25 cellular contexts compared by ENCODE assay signal in the genomic region with DNA sequence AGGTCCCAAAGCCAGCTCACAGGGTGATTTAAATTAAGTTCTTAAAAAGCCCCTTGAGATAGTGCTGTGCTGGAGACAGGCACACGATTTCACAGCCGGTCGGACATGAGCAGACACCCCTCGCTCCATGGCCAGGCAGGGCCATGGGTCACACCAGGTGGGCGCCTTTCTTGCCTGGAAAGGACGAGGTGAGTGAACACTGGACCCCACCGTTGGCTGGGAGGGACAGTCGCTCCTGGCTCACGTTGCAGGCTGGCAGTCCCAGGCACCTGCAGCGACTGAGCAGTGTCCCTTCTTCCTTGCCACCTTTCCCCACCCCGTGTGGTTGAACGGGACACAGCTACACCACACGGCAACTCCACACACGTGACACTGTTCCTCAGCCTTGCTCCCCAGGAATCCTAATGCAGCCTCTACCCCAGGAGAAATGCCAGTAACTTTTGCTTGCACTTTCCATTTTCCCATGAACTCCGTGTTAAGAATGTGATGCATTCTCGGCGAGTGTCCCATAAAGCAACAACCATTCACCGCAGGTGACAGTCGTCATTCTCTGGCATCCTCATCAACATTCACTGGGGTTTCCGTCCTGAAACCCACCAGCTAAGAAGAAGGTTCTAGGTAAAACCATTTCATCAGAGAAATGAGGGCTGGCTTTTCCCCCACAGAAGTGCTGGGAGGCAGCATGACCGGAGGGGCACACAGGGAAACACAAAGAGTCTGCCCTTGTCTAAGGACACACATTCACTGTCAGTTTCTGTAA.
DNase-seq lines count a peak whose midpoint lies in the region; ATAC-seq and TF ChIP-seq lines count a peak whose summit lies in the region.
"Had no signal": no experiment of that assay in that cellular context is flagged by ENCODE, and none has a peak within 500 bp of the region (broad histone marks: within the 10 kb centered on the region; RNA-seq: fewer than 3 reads in every experiment).

No MANE protein-coding gene starts in this region.

- no peak for ATAC-seq in activated CD8-positive, alpha-beta memory T cell treated with anti-CD3 and anti-CD28 coated beads, Interleukin-2, amount 10 ng/mL, durations not matched to agents 7 days and 5 days
- ATAC-seq in CD8-positive, alpha-beta T cell = peak; percentile 39
- peak; percentile 45 for ATAC-seq in activated naive CD8-positive, alpha-beta T cell treated with anti-CD3 and anti-CD28 coated beads, Interleukin-2, amount 50 U/mL, for 24 hours
- ATAC-seq in GM19351 (IDR thresholded peaks at IDR 0.05; ENCODE audit: unreplicated experiment) = no peak
- ATAC-seq: effector memory CD8-positive, alpha-beta T cell; esophagus mucosa; foreskin keratinocyte had no signal

- POLR2A ChIA-PET in CD8-positive, alpha-beta T cell (lab: Charles Lee) = interaction anchor here (0.9 to 1.3 kb wide), 4 partner anchors 15 to 98 kb away, joined by 3 to 6 read pairs (median 4); no protein-coding TSS in a partner anchor

- DNase-seq in activated CD8-positive, alpha-beta memory T cell treated with anti-CD3 and anti-CD28 coated beads, Interleukin-2, amount 10 ng/mL, durations not matched to agents 7 days and 5 days = no peak
- DNase-seq in activated CD8-positive, alpha-beta memory T cell treated with anti-CD3 and anti-CD28 coated beads, Interleukin-2, amount 50 U/mL, for 4 hours = no peak
- no peak for DNase-seq in CD8-positive, alpha-beta T cell
- DNase-seq in activated naive CD8-positive, alpha-beta T cell treated with anti-CD3 and anti-CD28 coated beads, Interleukin-2, amount 50 U/mL, for 24 hours = no peak
- DNase-seq in progenitor cell of endocrine pancreas (ENCODE audit: low spot score, unreplicated experiment) (no peak), cerebellar nuclear complex (lab: John Stamatoyannopoulos, UW) (no peak)
- no peak for DNase-seq in effector memory CD4-positive, alpha-beta T cell
- DNase-seq: activated CD4-positive, alpha-beta T cell treated with anti-CD3 and anti-CD28 coated beads, Interleukin-2, amount 50 U/mL, for 1 hour; brain microvascular endothelial cell; colonic mucosa; DMS53; foreskin keratinocyte; NCI-H1105 treated with DMSO at 0.1 percent for 48 hours; NCI-H2029 treated with DMSO at 0.1 percent for 48 hours; NCI-H226; nucleus accumbens; stimulated activated CD4-positive, alpha-beta T cell treated with anti-CD3 and anti-CD28 coated beads, Interleukin-12 subunit alpha, Interleukin-12 subunit beta, amount 100 ng/mL, for 4 hours; stimulated activated CD4-positive, alpha-beta T cell treated with anti-CD3 and anti-CD28 coated beads, Interleukin-4, amount 100 ng/mL, for 24 hours; WERI-Rb-1 had no signal

- peak overlapping the region; percentile 36 for H3K27ac ChIP-seq in CD8-positive, alpha-beta T cell (ENCODE audit: low read depth, low read length)
- no peak overlapping the region for H3K27ac ChIP-seq in effector memory CD4-positive, alpha-beta T cell (ENCODE audit: insufficient read depth, low read length, poor library complexity, severe bottlenecking)
- H3K27ac ChIP-seq: brain microvascular endothelial cell, colonic mucosa, foreskin keratinocyte, tibial nerve, WERI-Rb-1 had no signal

- CTCF ChIA-PET in activated CD8-positive, alpha-beta memory T cell treated with anti-CD3 and anti-CD28 coated beads, Interleukin-2, amount 10 ng/mL, durations not matched to agents 7 days and 5 days (lab: Charles Lee) = no interaction called here
- CTCF ChIA-PET in CD8-positive, alpha-beta T cell (lab: Charles Lee) = no interaction called here

- H3K4me3 Mint-ChIP-seq in activated CD8-positive, alpha-beta memory T cell treated with anti-CD3 and anti-CD28 coated beads, Interleukin-2, amount 10 ng/mL, durations not matched to agents 7 days and 5 days = peak overlapping the region; percentile 5
- peak overlapping the region; percentile 72 for H3K4me3 Mint-ChIP-seq in CD8-positive, alpha-beta T cell
- no peak overlapping the region for H3K4me3 Mint-ChIP-seq in activated naive CD8-positive, alpha-beta T cell treated with anti-CD3 and anti-CD28 coated beads, Interleukin-2, amount 50 U/mL, for 24 hours
- H3K4me3 Mint-ChIP-seq in progenitor cell of endocrine pancreas (ENCODE audit: low read depth) = no peak overlapping the region
- H3K4me3 Mint-ChIP-seq: effector memory CD8-positive, alpha-beta T cell; memory B cell; T-helper 2 cell treated with Interferon-gamma antibody and Interleukin-4, amounts not matched to agents 5 μg/mL and 100 μg/mL, for 36 hours had no signal

- peaks cover 18% of the 10 kb centered on the region for H3K4me1 Mint-ChIP-seq in activated CD8-positive, alpha-beta memory T cell treated with anti-CD3 and anti-CD28 coated beads, Interleukin-2, amount 10 ng/mL, durations not matched to agents 7 days and 5 days
- H3K4me1 Mint-ChIP-seq in CD8-positive, alpha-beta T cell (ENCODE audit: low read depth) = peaks cover 25% of the 10 kb centered on the region
- peaks cover 17% of the 10 kb centered on the region for H3K4me1 Mint-ChIP-seq in activated naive CD8-positive, alpha-beta T cell treated with anti-CD3 and anti-CD28 coated beads, Interleukin-2, amount 50 U/mL, for 24 hours
- no peaks in the 10 kb centered on the region for H3K4me1 Mint-ChIP-seq in progenitor cell of endocrine pancreas (ENCODE audit: low read depth)
- H3K4me1 Mint-ChIP-seq: memory B cell had no signal

- H3K27me3 Mint-ChIP-seq in activated CD8-positive, alpha-beta memory T cell treated with anti-CD3 and anti-CD28 coated beads, Interleukin-2, amount 10 ng/mL, durations not matched to agents 7 days and 5 days = no peaks in the 10 kb centered on the region
- H3K27me3 Mint-ChIP-seq in CD8-positive, alpha-beta T cell (ENCODE audit: low read depth) = no peaks in the 10 kb centered on the region
- peaks cover 1% of the 10 kb centered on the region for H3K27me3 Mint-ChIP-seq in activated naive CD8-positive, alpha-beta T cell treated with anti-CD3 and anti-CD28 coated beads, Interleukin-2, amount 50 U/mL, for 24 hours
- no peaks in the 10 kb centered on the region for H3K27me3 Mint-ChIP-seq in progenitor cell of endocrine pancreas
- H3K27me3 Mint-ChIP-seq: effector memory CD8-positive, alpha-beta T cell; memory B cell had no signal

- H3K27ac Mint-ChIP-seq in activated CD8-positive, alpha-beta memory T cell treated with anti-CD3 and anti-CD28 coated beads, Interleukin-2, amount 10 ng/mL, durations not matched to agents 7 days and 5 days = no peak overlapping the region
- H3K27ac Mint-ChIP-seq in CD8-positive, alpha-beta T cell = peak overlapping the region; percentile 88
- no peak overlapping the region for H3K27ac Mint-ChIP-seq in activated naive CD8-positive, alpha-beta T cell treated with anti-CD3 and anti-CD28 coated beads, Interleukin-2, amount 50 U/mL, for 24 hours
- peak overlapping the region; percentile 65 for H3K27ac Mint-ChIP-seq in progenitor cell of endocrine pancreas
- H3K27ac Mint-ChIP-seq: memory B cell; T-helper 2 cell treated with Interferon-gamma antibody and Interleukin-4, amounts not matched to agents 5 μg/mL and 100 μg/mL, for 36 hours had no signal

- no peaks in the 10 kb centered on the region for H3K9me3 Mint-ChIP-seq in activated CD8-positive, alpha-beta memory T cell treated with anti-CD3 and anti-CD28 coated beads, Interleukin-2, amount 10 ng/mL, durations not matched to agents 7 days and 5 days (ENCODE audit: low read depth)
- H3K9me3 Mint-ChIP-seq in CD8-positive, alpha-beta T cell = no peaks in the 10 kb centered on the region
- no peaks in the 10 kb centered on the region for H3K9me3 Mint-ChIP-seq in activated naive CD8-positive, alpha-beta T cell treated with anti-CD3 and anti-CD28 coated beads, Interleukin-2, amount 50 U/mL, for 24 hours
- H3K9me3 Mint-ChIP-seq in progenitor cell of endocrine pancreas (ENCODE audit: low read depth) = peaks cover 6% of the 10 kb centered on the region
- H3K9me3 Mint-ChIP-seq: effector memory CD8-positive, alpha-beta T cell; memory B cell had no signal

- H3K36me3 ChIP-seq in CD8-positive, alpha-beta T cell (ENCODE audit: insufficient read depth, low read length) = no peaks in the 10 kb centered on the region
- no peaks in the 10 kb centered on the region for H3K36me3 ChIP-seq in effector memory CD4-positive, alpha-beta T cell (ENCODE audit: control insufficient read depth, insufficient read depth, low read length)
- H3K36me3 ChIP-seq: colonic mucosa, WERI-Rb-1 had no signal

- H3K27me3 ChIP-seq in CD8-positive, alpha-beta T cell (ENCODE audit: insufficient read depth, low read length) = no peaks in the 10 kb centered on the region
- H3K27me3 ChIP-seq in effector memory CD4-positive, alpha-beta T cell (replicated peaks; ENCODE audit: control insufficient read depth, insufficient read depth, low read length, poor library complexity, severe bottlenecking) = no peaks in the 10 kb centered on the region
- H3K27me3 ChIP-seq: brain microvascular endothelial cell, colonic mucosa, foreskin keratinocyte, tibial nerve had no signal

- H3K4me1 ChIP-seq in CD8-positive, alpha-beta T cell (ENCODE audit: insufficient read depth, low read length) = peaks cover 17% of the 10 kb centered on the region
- H3K4me1 ChIP-seq in effector memory CD4-positive, alpha-beta T cell (ENCODE audit: control insufficient read depth, insufficient read depth, low read length, poor library complexity, severe bottlenecking) = no peaks in the 10 kb centered on the region
- H3K4me1 ChIP-seq: colonic mucosa, foreskin keratinocyte, tibial nerve had no signal

- H3K9me3 ChIP-seq in CD8-positive, alpha-beta T cell (ENCODE audit: low read length) = no peaks in the 10 kb centered on the region
- H3K9me3 ChIP-seq in effector memory CD4-positive, alpha-beta T cell (ENCODE audit: control insufficient read depth, low read length) = no peaks in the 10 kb centered on the region
- H3K9me3 ChIP-seq: colonic mucosa, tibial nerve had no signal

- intact Hi-C loops in CD8-positive, alpha-beta T cell (cut with DNase I, micrococcal nuclease) = loop anchor here (2.0 to 10.0 kb wide), 3 partner anchors 20 to 100 kb away; no protein-coding TSS in a partner anchor

- peak overlapping the region; percentile 4 for H3K4me3 ChIP-seq in CD8-positive, alpha-beta T cell (ENCODE audit: low read depth, low read length)
- no peak overlapping the region for H3K4me3 ChIP-seq in effector memory CD4-positive, alpha-beta T cell (ENCODE audit: insufficient read depth, low read depth, low read length, poor library complexity, severe bottlenecking)
- H3K4me3 ChIP-seq: colonic mucosa, tibial nerve had no signal

- no peaks in the 10 kb centered on the region for H3K36me3 Mint-ChIP-seq in activated CD8-positive, alpha-beta memory T cell treated with anti-CD3 and anti-CD28 coated beads, Interleukin-2, amount 10 ng/mL, durations not matched to agents 7 days and 5 days
- peaks cover 16% of the 10 kb centered on the region for H3K36me3 Mint-ChIP-seq in CD8-positive, alpha-beta T cell
- H3K36me3 Mint-ChIP-seq in activated naive CD8-positive, alpha-beta T cell treated with anti-CD3 and anti-CD28 coated beads, Interleukin-2, amount 50 U/mL, for 24 hours (ENCODE audit: low read depth) = no peaks in the 10 kb centered on the region
- H3K36me3 Mint-ChIP-seq in progenitor cell of endocrine pancreas (ENCODE audit: insufficient read depth) = peaks cover 39% of the 10 kb centered on the region
- H3K36me3 Mint-ChIP-seq: memory B cell had no signal

- TF ChIP-seq CTCF in CD8-positive, alpha-beta T cell (IDR thresholded peaks at IDR 0.05) = no peak
- no peak for TF ChIP-seq CTCF in progenitor cell of endocrine pancreas (IDR thresholded peaks at IDR 0.05; ENCODE audit: unreplicated experiment)

Comparison
In these comparisons a context has a peak if more than half of its experiments do, and no peak if none do; other contexts are left out.
1. ATAC-seq: peak in CD8-positive, alpha-beta T cell (single experiment) and activated naive CD8-positive, alpha-beta T cell treated with anti-CD3 and anti-CD28 coated beads, Interleukin-2, amount 50 U/mL, for 24 hours (single experiment); none in activated CD8-positive, alpha-beta memory T cell treated with anti-CD3 and anti-CD28 coated beads, Interleukin-2, amount 10 ng/mL, durations not matched to agents 7 days and 5 days (single experiment) and GM19351 (single experiment).
2. H3K27ac Mint-ChIP-seq: peak in CD8-positive, alpha-beta T cell (single experiment) and progenitor cell of endocrine pancreas (single experiment); none in activated CD8-positive, alpha-beta memory T cell treated with anti-CD3 and anti-CD28 coated beads, Interleukin-2, amount 10 ng/mL, durations not matched to agents 7 days and 5 days (single experiment) and activated naive CD8-positive, alpha-beta T cell treated with anti-CD3 and anti-CD28 coated beads, Interleukin-2, amount 50 U/mL, for 24 hours (single experiment).
3. H3K4me3 Mint-ChIP-seq: peak in activated CD8-positive, alpha-beta memory T cell treated with anti-CD3 and anti-CD28 coated beads, Interleukin-2, amount 10 ng/mL, durations not matched to agents 7 days and 5 days (single experiment) and CD8-positive, alpha-beta T cell (single experiment); none in activated naive CD8-positive, alpha-beta T cell treated with anti-CD3 and anti-CD28 coated beads, Interleukin-2, amount 50 U/mL, for 24 hours (single experiment) and progenitor cell of endocrine pancreas (single experiment).